Comparison of ENCODE assay signal across 23 cellular contexts in genomic region chr4:36006226-36006625, GRCh38.
DNase-seq lines count a peak whose midpoint lies in the region; TF ChIP-seq lines count a peak whose summit lies in the region.
"Had no signal": no experiment of that assay in that cellular context is flagged by ENCODE, and none has a peak within 500 bp of the region (broad histone marks: within the 10 kb centered on the region; RNA-seq: fewer than 3 reads in every experiment).

No MANE protein-coding gene starts in this region.

- H2BK120ac ChIP-seq in mesendoderm (ENCODE audit: low read depth, low read length): no peak overlapping the region

- no peak for TF ChIP-seq CTCF in epithelial cell of esophagus (IDR thresholded peaks at IDR 0.05; ENCODE audit: insufficient read depth, low read depth, low read length, missing control alignments)
- no peak for TF ChIP-seq CTCF in retinal pigment epithelial cell (conservative IDR thresholded peaks at IDR 0.05; ENCODE audit: low read depth, low read length)
- no peak for TF ChIP-seq CTCF in GM13977 (IDR thresholded peaks at IDR 0.05; ENCODE audit: extremely low read depth, insufficient read depth, missing control alignments)

- H2BK5ac ChIP-seq in mesendoderm (ENCODE audit: low read length): no peak overlapping the region

- H3K4me1 ChIP-seq in mesendoderm (ENCODE audit: control insufficient read depth, low read depth, low read length): no peaks in the 10 kb centered on the region
- H3K4me1 ChIP-seq: adrenal gland, psoas muscle had no signal

- no peak overlapping the region for H3K23ac ChIP-seq in mesendoderm (ENCODE audit: low read length)

- H2BK15ac ChIP-seq in mesendoderm (replicated peaks; ENCODE audit: low read depth): no peak overlapping the region

- H3K4me2 ChIP-seq in mesendoderm (ENCODE audit: low read length): no peak overlapping the region

- H3K79me1 ChIP-seq in mesendoderm (ENCODE audit: low read length): no peaks in the 10 kb centered on the region

- H3K79me2 ChIP-seq in mesendoderm (ENCODE audit: control insufficient read depth, insufficient read depth, low read length): no peaks in the 10 kb centered on the region

- no peak overlapping the region for H3K4ac ChIP-seq in mesendoderm (ENCODE audit: low read depth, low read length)

- no peaks in the 10 kb centered on the region for H3K27me3 ChIP-seq in mesendoderm (ENCODE audit: insufficient read depth, low read length, poor library complexity)
- H3K27me3 ChIP-seq: adrenal gland, dorsolateral prefrontal cortex, neutrophil had no signal

- no peak overlapping the region for H3K18ac ChIP-seq in mesendoderm (ENCODE audit: low read length)

- H2AK5ac ChIP-seq in mesendoderm (ENCODE audit: low read length): no peak overlapping the region

- DNase-seq in HT-29 (ENCODE audit: low spot score): peak; percentile 25
- DNase-seq in RKO (ENCODE audit: low spot score): peak; percentile 67
- DNase-seq in epithelial cell of esophagus (ENCODE audit: low read depth): peak; percentile 88
- DNase-seq in retinal pigment epithelial cell (ENCODE audit: low read depth): peak; percentile 66
- no peak for DNase-seq in GM13977 (ENCODE audit: low spot score)
- DNase-seq in activated effector memory CD4-positive, alpha-beta T cell treated with anti-CD3 and anti-CD28 coated beads, Interleukin-2, amount 50 U/mL, for 16 hours: no peak
- no peak for DNase-seq in ACHN
- no peak for DNase-seq in mesendoderm
- DNase-seq: activated CD4-positive, alpha-beta memory T cell treated with anti-CD3 and anti-CD28 coated beads for 36 hours; activated gamma-delta T cell; adrenal gland; CD4-positive, alpha-beta memory T cell; DMS 273 treated with DMSO at 0.1 percent for 48 hours; dorsolateral prefrontal cortex; kidney; NCI-H1417 treated with DMSO at 0.1 percent for 48 hours; NCI-H510A treated with DMSO at 0.1 percent for 48 hours; psoas muscle; RPMI8226; stimulated activated CD4-positive, alpha-beta T cell treated with anti-CD3 and anti-CD28 coated beads, Interleukin-2, amount 100 ng/mL, for 48 hours; stimulated activated naive B cell treated with anti-CD40 and anti-IgM and Interleukin-4, amounts not matched to agents 10 μg/mL and 1 μg/mL and 100 μg/mL, for 72 hours had no signal

- H4K8ac ChIP-seq in mesendoderm (ENCODE audit: low read depth, low read length): no peak overlapping the region

- H3K27ac ChIP-seq in mesendoderm (ENCODE audit: low read depth, low read length): no peak overlapping the region
- H3K27ac ChIP-seq: adrenal gland, dorsolateral prefrontal cortex, neutrophil, psoas muscle had no signal

- no peak overlapping the region for H3K56ac ChIP-seq in mesendoderm (ENCODE audit: low read length)

- in situ Hi-C loops in GM13977 (cut with MboI; ENCODE audit: low pct_unique_long_range_greater_than_20kb, low sequenced_read_pairs, unreplicated experiment) (no loop called here), ACHN (cut with HindIII; ENCODE audit: low pct_ligation_motif_present, low pct_unique_long_range_greater_than_20kb, low sequenced_read_pairs) (no loop called here)

- WGBS in mesendoderm (ENCODE audit: extremely low coverage, insufficient coverage, low lambda C conversion rate): no CpG with 5 or more reads among the region's 5 CpGs

- no peaks in the 10 kb centered on the region for H3K36me3 ChIP-seq in mesendoderm (ENCODE audit: control insufficient read depth, insufficient read depth, low read length)
- H3K36me3 ChIP-seq: adrenal gland, neutrophil had no signal

- H4K5ac ChIP-seq in mesendoderm (ENCODE audit: low read length): no peak overlapping the region

- no peak overlapping the region for H3K9ac ChIP-seq in mesendoderm (ENCODE audit: low read length)

- H3K4me3 ChIP-seq in epithelial cell of esophagus (ENCODE audit: low read length): no peak overlapping the region
- H3K4me3 ChIP-seq in retinal pigment epithelial cell (ENCODE audit: low read length): no peak overlapping the region
- no peak overlapping the region for H3K4me3 ChIP-seq in mesendoderm (ENCODE audit: low read length)
- H3K4me3 ChIP-seq: adrenal gland, dorsolateral prefrontal cortex, lung, psoas muscle had no signal

Comparison
In these comparisons a context has a peak if more than half of its experiments do, and no peak if none do; other contexts are left out.
1. DNase-seq: peak in HT-29 (single experiment), RKO (single experiment), epithelial cell of esophagus (single experiment) and retinal pigment epithelial cell (single experiment); none in GM13977 (single experiment), activated effector memory CD4-positive, alpha-beta T cell treated with anti-CD3 and anti-CD28 coated beads, Interleukin-2, amount 50 U/mL, for 16 hours (single experiment), ACHN (single experiment) and mesendoderm (single experiment).